25 cellular contexts compared by ENCODE assay signal in genomic region chr20:7974785-7975435, GRCh38. TPM values are rescaled to one million over a fixed set of nuclear protein-coding genes. Genes with fewer than 3 reads are reported as not detected.
"Had no signal": no experiment of that assay in that cellular context is flagged by ENCODE, and none has a peak within 500 bp of the region (broad histone marks: within the 10 kb centered on the region; RNA-seq: fewer than 3 reads in every experiment).

No MANE protein-coding gene starts in this region.

- H3K27ac ChIP-seq: RWPE1 had no signal

- H3K36me3 ChIP-seq: MG63 had no signal

- H3K27me3 ChIP-seq: MG63 had no signal

- H3K9me3 ChIP-seq: MG63, SK-N-SH had no signal

- ATAC-seq: Panc1, PC-3 had no signal

- H3K4me3 ChIP-seq: MG63 had no signal

- DNase-seq: Karpas-422, KG1, MG63, NCI-H1092, NCI-H1105 treated with DMSO at 0.1 percent for 48 hours, NCI-H1417 treated with DMSO at 0.1 percent for 48 hours, NCI-H146, NCI-H1694 treated with DMSO at 0.1 percent for 48 hours, NCI-H1930, NCI-H2081 treated with DMSO at 0.1 percent for 48 hours, NCI-H2171, NCI-H226, NCI-H446, NCI-H510A, NCI-H524 treated with DMSO at 0.1 percent for 48 hours, NCI-H69, NCI-H774, PC-3, SHP77, SK-N-SH, SW 1271 had no signal

RNA-seq across cellular contexts. Expression of gene HAO1, which starts 34.7 kb away (rescaled TPM):
- total RNA-seq: OCI-LY7, SK-MEL-5 had no signal
